ENCODE assay signal across 14 cellular contexts in genomic region chr11:9755561-9755960, GRCh38.
DNase-seq lines count a peak whose midpoint lies in the region; ATAC-seq and TF ChIP-seq lines count a peak whose summit lies in the region.
"Had no signal": no experiment of that assay in that cellular context is flagged by ENCODE, and none has a peak within 500 bp of the region (broad histone marks: within the 10 kb centered on the region; RNA-seq: fewer than 3 reads in every experiment).

No MANE protein-coding gene starts in this region.

- H3F3A ChIP-seq in Loucy (ENCODE audit: low read depth) = 0 out of 2 replicates have a peak, but pooled peaks cover 6% of the 10 kb centered on the region

- H2AFZ ChIP-seq in Loucy (ENCODE audit: low read length) = no peak overlapping the region

- DNase-seq in cardiac fibroblast (ENCODE audit: low read depth in 2 of 2) (peak; percentile 67 to 84), progenitor cell of endocrine pancreas (ENCODE audit: low spot score, unreplicated experiment) (no peak), NCI-H2107 treated with DMSO at 0.1 percent for 48 hours (lab: John Stamatoyannopoulos, UW; ENCODE audit: unreplicated experiment) (no peak), middle frontal gyrus (ENCODE audit: extremely low spot score, low spot score) (no peak)
- DNase-seq: activated CD4-positive, CD25-positive, alpha-beta regulatory T cell treated with anti-CD3 and anti-CD28 coated beads, Interleukin-2, amount 50 U/mL, for 72 hours; activated naive CD4-positive, alpha-beta T cell; effector CD4-positive, alpha-beta T cell; NCI-H1417 treated with DMSO at 0.1 percent for 48 hours; OCI-M1 had no signal

- no peaks in the 10 kb centered on the region for H3K9me3 Mint-ChIP-seq in nephron
- H3K9me3 Mint-ChIP-seq in progenitor cell of endocrine pancreas (ENCODE audit: low read depth) = no peaks in the 10 kb centered on the region

- H3K9me3 ChIP-seq in BLaER1 treated with 17β-estradiol and CSF1 and Interleukin-3, amounts not matched to agents 10 nM and 100 nM (replicated peaks in 1 of 11) = no peaks in the 10 kb centered on the region
- H3K9me3 ChIP-seq in Loucy (ENCODE audit: insufficient read depth, low read depth, low read length) = no peaks in the 10 kb centered on the region
- H3K9me3 ChIP-seq: HAP-1 had no signal

- no peak for ATAC-seq in HG03571 (IDR thresholded peaks at IDR 0.05; ENCODE audit: unreplicated experiment)

- H3K4me3 Mint-ChIP-seq in nephron = peak overlapping the region in 1 of 3 experiments; percentile 23
- H3K4me3 Mint-ChIP-seq in progenitor cell of endocrine pancreas (ENCODE audit: low read depth) = no peak overlapping the region

- peak overlapping the region in 2 of 3 experiments; percentile 15 to 51 for H3K27ac Mint-ChIP-seq in nephron
- no peak overlapping the region for H3K27ac Mint-ChIP-seq in progenitor cell of endocrine pancreas

- peaks cover 19% of the 10 kb centered on the region for H3K4me1 Mint-ChIP-seq in nephron
- peaks cover 13% of the 10 kb centered on the region for H3K4me1 Mint-ChIP-seq in progenitor cell of endocrine pancreas (ENCODE audit: low read depth)

- peaks cover 56 to 73% (median 71%) of the 10 kb centered on the region in 10 experiments for H3K4me1 ChIP-seq in BLaER1 treated with 17β-estradiol and CSF1 and Interleukin-3, amounts not matched to agents 10 nM and 100 nM
- peaks cover 38% of the 10 kb centered on the region for H3K4me1 ChIP-seq in Loucy (ENCODE audit: insufficient read depth, low read length, poor library complexity, severe bottlenecking)

- H3K4me3 ChIP-seq in BLaER1 treated with 17β-estradiol and CSF1 and Interleukin-3, amounts not matched to agents 10 nM and 100 nM = no peak overlapping the region
- no peak overlapping the region for H3K4me3 ChIP-seq in Loucy (ENCODE audit: low read length, poor library complexity, severe bottlenecking)
- H3K4me3 ChIP-seq in cardiac fibroblast (replicated peaks in 1 of 2; ENCODE audit: low read depth in 2 of 2, low read length in 2 of 2) = no peak overlapping the region
- H3K4me3 ChIP-seq: HAP-1 had no signal

- H3K36me3 Mint-ChIP-seq in nephron (ENCODE audit: low read depth) (peaks cover 2% of the 10 kb centered on the region), progenitor cell of endocrine pancreas (ENCODE audit: insufficient read depth) (peaks cover 2% of the 10 kb centered on the region)

- TF ChIP-seq CTCF in Loucy (conservative IDR thresholded peaks at IDR 0.05; ENCODE audit: low read length) (no peak), cardiac fibroblast (IDR thresholded peaks at IDR 0.05; ENCODE audit: low read depth, low read length) (no peak), nephron (IDR thresholded peaks at IDR 0.05; ENCODE audit: unreplicated experiment in 3 of 3) (no peak), progenitor cell of endocrine pancreas (IDR thresholded peaks at IDR 0.05; ENCODE audit: unreplicated experiment) (no peak)

- peaks cover 0 to 32% (median 0%) of the 10 kb centered on the region in 11 experiments; a peak in 5 of 22 replicates for H4K20me1 ChIP-seq in BLaER1 treated with 17β-estradiol and CSF1 and Interleukin-3, amounts not matched to agents 10 nM and 100 nM
- no peaks in the 10 kb centered on the region for H4K20me1 ChIP-seq in Loucy (ENCODE audit: insufficient read depth, low read length, poor library complexity, severe bottlenecking)

- H3K27ac ChIP-seq in BLaER1 treated with 17β-estradiol and CSF1 and Interleukin-3, amounts not matched to agents 10 nM and 100 nM = no peak overlapping the region

- H3K4me2 ChIP-seq in BLaER1 treated with 17β-estradiol and CSF1 and Interleukin-3, amounts not matched to agents 10 nM and 100 nM = peak overlapping the region; percentile 86 to 99 (median 97)
- peak overlapping the region; percentile 47 for H3K4me2 ChIP-seq in Loucy (ENCODE audit: low read depth, low read length, poor library complexity, severe bottlenecking)

- peak overlapping the region in 4 of 11 experiments; percentile 3 to 32 (median 18); a peak in 4 of 22 replicates for H3K9ac ChIP-seq in BLaER1 treated with 17β-estradiol and CSF1 and Interleukin-3, amounts not matched to agents 10 nM and 100 nM
- no peak overlapping the region for H3K9ac ChIP-seq in Loucy (ENCODE audit: low read depth, low read length, poor library complexity, severe bottlenecking)

- peaks cover 0 to 20% (median 0%) of the 10 kb centered on the region in 11 experiments; a peak in 7 of 22 replicates for H3K36me3 ChIP-seq in BLaER1 treated with 17β-estradiol and CSF1 and Interleukin-3, amounts not matched to agents 10 nM and 100 nM
- H3K36me3 ChIP-seq in Loucy (ENCODE audit: insufficient read depth, low read length) = peaks cover 5% of the 10 kb centered on the region; the same call in 1 of the 2 replicates
- H3K36me3 ChIP-seq: HAP-1 had no signal

- no peaks in the 10 kb centered on the region; a peak in 2 of 22 replicates for H3K27me3 ChIP-seq in BLaER1 treated with 17β-estradiol and CSF1 and Interleukin-3, amounts not matched to agents 10 nM and 100 nM
- no peaks in the 10 kb centered on the region for H3K27me3 ChIP-seq in Loucy (ENCODE audit: insufficient read depth, low read length, poor library complexity, severe bottlenecking)

- no peaks in the 10 kb centered on the region for H3K9me2 ChIP-seq in Loucy (replicated peaks; ENCODE audit: low read depth, low read length)

- H3K27me3 Mint-ChIP-seq in nephron (ENCODE audit: low read depth) (peaks cover 8% of the 10 kb centered on the region), progenitor cell of endocrine pancreas (no peaks in the 10 kb centered on the region)

- H3K79me2 ChIP-seq in Loucy (ENCODE audit: insufficient read depth, low read length) = no peaks in the 10 kb centered on the region

Comparison
In these comparisons a context has a peak if more than half of its experiments do, and no peak if none do; other contexts are left out.
1. DNase-seq: peak in cardiac fibroblast (2 of 2); none in progenitor cell of endocrine pancreas (single experiment), NCI-H2107 treated with DMSO at 0.1 percent for 48 hours (single experiment) and middle frontal gyrus (single experiment).